ENCODE assay signal across 8 cellular contexts in genomic region chr7:13991791-13992620, GRCh38. TPM values are rescaled to one million over a fixed set of nuclear protein-coding genes. Genes with fewer than 3 reads are reported as not detected.
DNase-seq lines count a peak whose midpoint lies in the region; ATAC-seq and TF ChIP-seq lines count a peak whose summit lies in the region.

No MANE protein-coding gene starts in this region.

- H3K27ac ChIP-seq in SK-N-MC (peak overlapping the region; percentile 82), sigmoid colon (peak overlapping the region; percentile 73 to 84 (median 76))

- H3K4me1 ChIP-seq in sigmoid colon = peaks cover 0 to 19% (median 11%) of the 10 kb centered on the region in 4 donors

- no peak for TF ChIP-seq POLR2A in sigmoid colon (IDR thresholded peaks at IDR 0.05)

- peak overlapping the region; percentile 94 for H3K4me3 ChIP-seq in SK-N-MC
- H3K4me3 ChIP-seq in foreskin fibroblast (ENCODE audit: low read depth in 1 of 2, low read length in 2 of 2) = peak overlapping the region; percentile 79 to 83
- H3K4me3 ChIP-seq in sigmoid colon = peak overlapping the region; percentile 40 to 68 (median 61)

- no peaks in the 10 kb centered on the region for H3K27me3 ChIP-seq in sigmoid colon

- no peak for TF ChIP-seq EP300 in sigmoid colon (IDR thresholded peaks at IDR 0.05)

- TF ChIP-seq CTCF in foreskin fibroblast (IDR thresholded peaks at IDR 0.05; ENCODE audit: low read depth, low read length) (no peak), sigmoid colon (IDR thresholded peaks at IDR 0.05) (no peak)

- DNase-seq in GM03348 (ENCODE audit: low spot score) = peak; percentile 10
- no peak for DNase-seq in SK-N-MC (ENCODE audit: low read depth, low spot score)
- DNase-seq in foreskin fibroblast = peak; percentile 10 to 46
- DNase-seq in sigmoid colon = no peak
- DNase-seq in COLO668 (lab: John Stamatoyannopoulos, UW; ENCODE audit: unreplicated experiment) = no peak

- 69 to 81% methylated on average over 12 of the region's 12 CpGs for WGBS in sigmoid colon, 2 donors

- H3K36me3 ChIP-seq in SK-N-MC (ENCODE audit: insufficient read depth, low read length) (no peaks in the 10 kb centered on the region), sigmoid colon (no peaks in the 10 kb centered on the region)

- ATAC-seq in GM21390 (IDR thresholded peaks at IDR 0.05; ENCODE audit: unreplicated experiment) (no peak), GM21526 (IDR thresholded peaks at IDR 0.05; ENCODE audit: low FRiP score, unreplicated experiment) (no peak), HG02870 (IDR thresholded peaks at IDR 0.05; ENCODE audit: unreplicated experiment) (no peak)

- peak overlapping the region; percentile 66 for H3K9ac ChIP-seq in SK-N-MC (ENCODE audit: insufficient read length)

- H3K9me3 ChIP-seq in SK-N-MC (ENCODE audit: low read depth, low read length) = no peaks in the 10 kb centered on the region
- H3K9me3 ChIP-seq in sigmoid colon = no peaks in the 10 kb centered on the region

- intact Hi-C loops in sigmoid colon (cut with DNase I) = no loop called here

RNA-seq across cellular contexts. Expression of gene ETV1, which starts 2.5 kb away (rescaled TPM):
- total RNA-seq in sigmoid colon = 10 to 100 TPM in 2 of 4 donors, 1 to 10 TPM in 2; 6.5 to 13.6 (median 9.0) TPM
- polyA plus RNA-seq in sigmoid colon = 1 to 10 TPM in 1 of 3 donors, under 1 TPM in 2; 0.60 to 1.5 (median 0.69) TPM

Comparison
In these comparisons a context has a peak if more than half of its experiments do, and no peak if none do; other contexts are left out.
1. DNase-seq: peak in GM03348 (single experiment) and foreskin fibroblast (2 of 2); none in SK-N-MC (single experiment), sigmoid colon (single experiment) and COLO668 (single experiment).
2. Peak in every context shown above with its lines, with median percentiles within 50 percentile points of each other: H3K4me3 ChIP-seq.